ENCODE assay signal across 26 cellular contexts in the genomic region with DNA sequence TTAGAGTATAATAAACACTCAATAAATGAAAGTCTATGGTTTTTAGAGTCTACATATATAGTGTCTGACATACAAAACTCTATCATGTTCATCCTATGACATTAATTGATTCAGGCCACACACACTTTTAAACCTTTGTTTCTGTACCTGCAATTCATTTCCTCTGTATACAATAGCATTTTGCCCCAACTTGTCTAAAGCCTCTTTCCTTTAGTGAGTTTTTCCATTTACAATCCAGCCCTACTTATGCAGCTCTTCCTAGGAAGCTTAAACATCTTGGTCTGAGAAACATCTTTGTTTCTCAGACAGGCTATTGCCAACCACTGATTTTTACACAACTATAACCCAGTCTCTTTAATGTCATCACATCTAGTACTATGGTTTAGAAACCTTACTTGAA.
DNase-seq lines count a peak whose midpoint lies in the region; ATAC-seq, FAIRE-seq and TF ChIP-seq lines count a peak whose summit lies in the region.
"Had no signal": no experiment of that assay in that cellular context is flagged by ENCODE, and none has a peak within 500 bp of the region (broad histone marks: within the 10 kb centered on the region; RNA-seq: fewer than 3 reads in every experiment).

No MANE protein-coding gene starts in this region.

- no TSS peak for BruUV-seq in Caco-2 (replicated peaks; lab: Mats Ljungman, UMichigan)

- DNase-seq in SK-N-MC (ENCODE audit: low read depth, low spot score) (no peak), bronchial epithelial cell (ENCODE audit: low read depth) (peak; percentile 56), keratinocyte (ENCODE audit: low read depth, low spot score) (no peak), Caco-2 (no peak)
- DNase-seq in CD8-positive, alpha-beta T cell: no peak
- no peak for DNase-seq in activated CD4-positive, alpha-beta T cell treated with anti-CD3 and anti-CD28 coated beads, Interleukin-2, amount 50 U/mL, for 1 hour
- DNase-seq: 8988T; ACHN; BE2C; C1 segment of cervical spinal cord; CD4-positive, alpha-beta memory T cell; CD4-positive, CD25-positive, alpha-beta regulatory T cell; DMS 273 treated with DMSO at 0.1 percent for 48 hours; DMS153; DMS53; DMS79; DND-41; EL; GDM1 had no signal

- H3K36me3 ChIP-seq in Loucy (ENCODE audit: insufficient read depth, low read length): no peaks in the 10 kb centered on the region
- H3K36me3 ChIP-seq in SK-N-MC (ENCODE audit: insufficient read depth, low read length): no peaks in the 10 kb centered on the region
- H3K36me3 ChIP-seq in bronchial epithelial cell (ENCODE audit: control insufficient read depth, insufficient read depth, low read length): no peaks in the 10 kb centered on the region
- H3K36me3 ChIP-seq in keratinocyte (ENCODE audit: control insufficient read depth in 2 of 2, extremely low read depth in 1 of 2, insufficient read depth in 2 of 2, low read length in 2 of 2): no peaks in the 10 kb centered on the region
- H3K36me3 ChIP-seq in CD8-positive, alpha-beta T cell (ENCODE audit: insufficient read depth, low read length): no peaks in the 10 kb centered on the region
- H3K36me3 ChIP-seq in Caco-2 (ENCODE audit: control insufficient read depth, insufficient read depth, low read length): no peaks in the 10 kb centered on the region
- H3K36me3 ChIP-seq: BE2C, BLaER1 had no signal

- H3K4me1 Mint-ChIP-seq in CD8-positive, alpha-beta T cell (ENCODE audit: low read depth): no peaks in the 10 kb centered on the region
- no peaks in the 10 kb centered on the region for H3K4me1 Mint-ChIP-seq in Caco-2 (ENCODE audit: low read depth, unreplicated experiment)

- CTCF ChIA-PET in CD8-positive, alpha-beta T cell (lab: Charles Lee): no interaction called here
- CTCF ChIA-PET in Caco-2 (lab: Charles Lee): no interaction called here

- H3K27ac Mint-ChIP-seq in CD8-positive, alpha-beta T cell: no peak overlapping the region
- no peak overlapping the region for H3K27ac Mint-ChIP-seq in Caco-2 (ENCODE audit: unreplicated experiment)
- H3K27ac Mint-ChIP-seq: CD14-positive monocyte; CD4-positive, CD25-positive, alpha-beta regulatory T cell had no signal

- dilution Hi-C loops in keratinocyte (cut with MboI; ENCODE audit: extremely low pct_ligation_motif_present, low sequenced_read_pairs): no loop called here

- H3K9me1 ChIP-seq in keratinocyte (ENCODE audit: control insufficient read depth, extremely low read depth, insufficient read depth, low read length): no peaks in the 10 kb centered on the region

- no peaks in the 10 kb centered on the region for H3K4me1 ChIP-seq in Loucy (ENCODE audit: insufficient read depth, low read length, poor library complexity, severe bottlenecking)
- peaks cover 4% of the 10 kb centered on the region for H3K4me1 ChIP-seq in keratinocyte (ENCODE audit: control insufficient read depth, extremely low read depth, insufficient read depth, low read length)
- no peaks in the 10 kb centered on the region for H3K4me1 ChIP-seq in CD8-positive, alpha-beta T cell (ENCODE audit: insufficient read depth, low read length)
- H3K4me1 ChIP-seq in Caco-2: no peaks in the 10 kb centered on the region
- H3K4me1 ChIP-seq: BE2C, BLaER1 had no signal

- H3K9ac ChIP-seq in Loucy (ENCODE audit: low read depth, low read length, poor library complexity, severe bottlenecking) (no peak overlapping the region), SK-N-MC (ENCODE audit: insufficient read length) (no peak overlapping the region), keratinocyte (ENCODE audit: control insufficient read depth, extremely low read depth, insufficient read depth, low read length) (no peak overlapping the region)
- H3K9ac ChIP-seq: BLaER1 had no signal

- no peak overlapping the region for H3K4me2 ChIP-seq in Loucy (ENCODE audit: low read depth, low read length, poor library complexity, severe bottlenecking)
- H3K4me2 ChIP-seq in keratinocyte (ENCODE audit: control insufficient read depth, extremely low read depth, insufficient read depth, low read depth, low read length): peak overlapping the region; percentile 16
- H3K4me2 ChIP-seq: BLaER1 had no signal

- no peak for ATAC-seq in CD8-positive, alpha-beta T cell
- ATAC-seq: GM12878 had no signal

- H3K4me3 Mint-ChIP-seq in CD8-positive, alpha-beta T cell: no peak overlapping the region
- no peak overlapping the region for H3K4me3 Mint-ChIP-seq in Caco-2 (ENCODE audit: unreplicated experiment)
- H3K4me3 Mint-ChIP-seq: CD14-positive monocyte; CD4-positive, CD25-positive, alpha-beta regulatory T cell had no signal

- FAIRE-seq in bronchial epithelial cell (lab: Jason Lieb, UNC): no peak
- FAIRE-seq in keratinocyte (lab: Jason Lieb, UNC): peak; percentile 67
- FAIRE-seq: A204.1, GM12878, GM12892, GM18507 had no signal

- intact Hi-C loops in CD8-positive, alpha-beta T cell (cut with DNase I, micrococcal nuclease): no loop called here
- intact Hi-C loops in Caco-2 (cut with micrococcal nuclease; ENCODE audit: unreplicated experiment): no loop called here

- no peaks in the 10 kb centered on the region for H3K36me3 Mint-ChIP-seq in CD8-positive, alpha-beta T cell
- no peaks in the 10 kb centered on the region for H3K36me3 Mint-ChIP-seq in Caco-2 (ENCODE audit: insufficient read depth, unreplicated experiment)
- H3K36me3 Mint-ChIP-seq: CD14-positive monocyte; CD4-positive, alpha-beta memory T cell; CD4-positive, CD25-positive, alpha-beta regulatory T cell had no signal

- H2AFZ ChIP-seq in Loucy (ENCODE audit: low read length) (0 out of 2 replicates have a peak overlapping the region, but pooled peaks have one; percentile 5), keratinocyte (ENCODE audit: control insufficient read depth, low read length) (peak overlapping the region; percentile 54)

- TF ChIP-seq CTCF in Loucy (conservative IDR thresholded peaks at IDR 0.05; ENCODE audit: low read length): no peak
- no peak for TF ChIP-seq CTCF in bronchial epithelial cell (IDR thresholded peaks at IDR 0.05; ENCODE audit: insufficient read depth, low read length, severe bottlenecking)
- TF ChIP-seq CTCF in keratinocyte (optimal IDR thresholded peaks at IDR 0.05 in 1 of 3, IDR thresholded peaks at IDR 0.05 in 1 of 3, conservative IDR thresholded peaks at IDR 0.05 in 1 of 3; ENCODE audit: extremely low read depth in 1 of 3, insufficient read depth in 2 of 3, low read length in 3 of 3): no peak
- no peak for TF ChIP-seq CTCF in CD8-positive, alpha-beta T cell (IDR thresholded peaks at IDR 0.05)
- TF ChIP-seq CTCF in Caco-2 (IDR thresholded peaks at IDR 0.05; ENCODE audit: insufficient read depth in 1 of 2, low read depth in 1 of 2, low read length in 1 of 2, severe bottlenecking in 1 of 2, unreplicated experiment in 1 of 2): no peak

- H3K27ac ChIP-seq in SK-N-MC (peak overlapping the region; percentile 30; the same call in 1 of the 2 replicates), keratinocyte (ENCODE audit: control insufficient read depth, insufficient read depth, low read length) (no peak overlapping the region)
- no peak overlapping the region for H3K27ac ChIP-seq in CD8-positive, alpha-beta T cell (ENCODE audit: low read depth, low read length)
- H3K27ac ChIP-seq: BLaER1 had no signal

- H3K27me3 ChIP-seq in Loucy (ENCODE audit: insufficient read depth, low read length, poor library complexity, severe bottlenecking) (no peaks in the 10 kb centered on the region), bronchial epithelial cell (ENCODE audit: control insufficient read depth, insufficient read depth, low read length) (no peaks in the 10 kb centered on the region), keratinocyte (ENCODE audit: control insufficient read depth, extremely low read depth, insufficient read depth, low read length) (no peaks in the 10 kb centered on the region), Caco-2 (replicated peaks; ENCODE audit: control insufficient read depth, insufficient read depth, low read length) (no peaks in the 10 kb centered on the region)
- no peaks in the 10 kb centered on the region for H3K27me3 ChIP-seq in CD8-positive, alpha-beta T cell (ENCODE audit: insufficient read depth, low read length)
- H3K27me3 ChIP-seq: BE2C, BLaER1 had no signal

- H4K20me1 ChIP-seq in Loucy (ENCODE audit: insufficient read depth, low read length, poor library complexity, severe bottlenecking): no peaks in the 10 kb centered on the region
- no peaks in the 10 kb centered on the region for H4K20me1 ChIP-seq in keratinocyte (ENCODE audit: control insufficient read depth, extremely low read depth, insufficient read depth, low read length)
- H4K20me1 ChIP-seq: BLaER1 had no signal

- H3K9me3 ChIP-seq in Loucy (ENCODE audit: insufficient read depth, low read depth, low read length) (no peaks in the 10 kb centered on the region), SK-N-MC (ENCODE audit: low read depth, low read length) (no peaks in the 10 kb centered on the region), keratinocyte (ENCODE audit: control insufficient read depth, low read depth, low read length) (no peaks in the 10 kb centered on the region), Caco-2 (no peaks in the 10 kb centered on the region)
- H3K9me3 ChIP-seq in CD8-positive, alpha-beta T cell (ENCODE audit: low read length): no peaks in the 10 kb centered on the region
- H3K9me3 ChIP-seq: BE2C, BLaER1 had no signal

- POLR2A ChIA-PET in CD8-positive, alpha-beta T cell (lab: Charles Lee): no interaction called here
- POLR2A ChIA-PET in Caco-2 (lab: Charles Lee): no interaction called here

- H3K79me2 ChIP-seq in Loucy (ENCODE audit: insufficient read depth, low read length) (no peaks in the 10 kb centered on the region), keratinocyte (ENCODE audit: control insufficient read depth, insufficient read depth, low read length) (no peaks in the 10 kb centered on the region)

- no peaks in the 10 kb centered on the region for H3K9me2 ChIP-seq in Loucy (replicated peaks; ENCODE audit: low read depth, low read length)

- H3K9me3 Mint-ChIP-seq in CD8-positive, alpha-beta T cell: no peaks in the 10 kb centered on the region
- no peaks in the 10 kb centered on the region for H3K9me3 Mint-ChIP-seq in Caco-2 (ENCODE audit: unreplicated experiment)
- H3K9me3 Mint-ChIP-seq: CD4-positive, alpha-beta memory T cell had no signal

- H3K27me3 Mint-ChIP-seq in CD8-positive, alpha-beta T cell (ENCODE audit: low read depth): no peaks in the 10 kb centered on the region
- H3K27me3 Mint-ChIP-seq in Caco-2 (ENCODE audit: insufficient read depth, unreplicated experiment): no peaks in the 10 kb centered on the region
- H3K27me3 Mint-ChIP-seq: CD4-positive, CD25-positive, alpha-beta regulatory T cell had no signal

- no peaks in the 10 kb centered on the region for H3F3A ChIP-seq in Loucy (ENCODE audit: low read depth)

- H3K4me3 ChIP-seq in Loucy (ENCODE audit: low read length, poor library complexity, severe bottlenecking) (no peak overlapping the region), SK-N-MC (no peak overlapping the region), bronchial epithelial cell (ENCODE audit: low read depth, low read length) (no peak overlapping the region), keratinocyte (ENCODE audit: control insufficient read depth in 2 of 3, extremely low read depth in 1 of 3, insufficient read depth in 2 of 3, low read depth in 1 of 3, low read length in 3 of 3) (peak overlapping the region in 1 of 3 experiments; percentile 18), Caco-2 (ENCODE audit: low read depth, low read length) (no peak overlapping the region)
- H3K4me3 ChIP-seq in CD8-positive, alpha-beta T cell (ENCODE audit: low read depth, low read length): no peak overlapping the region
- H3K4me3 ChIP-seq: BLaER1, GM12878 had no signal
